In genomic region chr2:131105950-131106801, GRCh38 we compare ENCODE assay signal across 1 cellular context.
TF ChIP-seq lines count a peak whose summit lies in the region.

No MANE protein-coding gene starts in this region.

TF ChIP-seq in HepG2, 621 proteins besides CTCF, POLR2A, EP300 and RAD21 (continued from another document and continues in another):
- peak; percentile 37; the same call in 1 of the 2 replicates for TF ChIP-seq ZNF609 (CRISPR knock-in tag; IDR thresholded peaks at IDR 0.05; ENCODE audit: borderline replicate concordance)
- peak; percentile 56; the same call in 1 of the 2 replicates for TF ChIP-seq FOXP4 (CRISPR knock-in tag; IDR thresholded peaks at IDR 0.05)
- TF ChIP-seq HBP1 (CRISPR knock-in tag; IDR thresholded peaks at IDR 0.05; ENCODE audit: low read depth) = peak; percentile 62
- TF ChIP-seq NONO (IDR thresholded peaks at IDR 0.05) = no peak
- 0 out of 2 replicates have a peak, but pooled peaks have one; percentile 7 for TF ChIP-seq NONO (CRISPR knock-in tag; conservative IDR thresholded peaks at IDR 0.05)
- 0 out of 2 replicates have a peak, but pooled peaks have one; percentile 52 for TF ChIP-seq AHDC1 (CRISPR knock-in tag; IDR thresholded peaks at IDR 0.05; ENCODE audit: borderline replicate concordance)
- peak; percentile 56; the same call in 1 of the 2 replicates for TF ChIP-seq MYPOP (CRISPR knock-in tag; IDR thresholded peaks at IDR 0.05)
- TF ChIP-seq ZNF644 (CRISPR knock-in tag; IDR thresholded peaks at IDR 0.05; ENCODE audit: low read depth) = peak; percentile 63; the same call in 1 of the 2 replicates
- peak; percentile 18; the same call in 1 of the 2 replicates for TF ChIP-seq NFYB (CRISPR knock-in tag; IDR thresholded peaks at IDR 0.05)
- 0 out of 2 replicates have a peak, but pooled peaks have one; percentile 26 for TF ChIP-seq ZKSCAN5 (CRISPR knock-in tag; IDR thresholded peaks at IDR 0.05)
- TF ChIP-seq SP2 (CRISPR knock-in tag; IDR thresholded peaks at IDR 0.05) = no peak
- no peak; the same call in 1 of the 2 replicates for TF ChIP-seq ZNF605 (CRISPR knock-in tag; IDR thresholded peaks at IDR 0.05)
- peak; percentile 89 for TF ChIP-seq SAP130 (CRISPR knock-in tag; IDR thresholded peaks at IDR 0.05; ENCODE audit: low read depth)
- TF ChIP-seq HIC2 (CRISPR knock-in tag; IDR thresholded peaks at IDR 0.05; ENCODE audit: low read depth) = peak; percentile 36; the same call in 1 of the 2 replicates
- TF ChIP-seq ARID5B (CRISPR knock-in tag; IDR thresholded peaks at IDR 0.05) = peak; percentile 48; the same call in 1 of the 2 replicates
- peak; percentile 74; the same call in 1 of the 2 replicates for TF ChIP-seq ETV5 (CRISPR knock-in tag; IDR thresholded peaks at IDR 0.05; ENCODE audit: borderline replicate concordance)
- TF ChIP-seq PRDM10 (CRISPR knock-in tag; IDR thresholded peaks at IDR 0.05; ENCODE audit: low read depth) = peak; percentile 97
- TF ChIP-seq ZNF17 (CRISPR knock-in tag; IDR thresholded peaks at IDR 0.05) = no peak
- TF ChIP-seq ZNF468 (CRISPR knock-in tag; IDR thresholded peaks at IDR 0.05) = no peak
- TF ChIP-seq HNRNPH1 (optimal IDR thresholded peaks at IDR 0.05; ENCODE audit: low read depth, low read length) = no peak
- TF ChIP-seq RAD51 (IDR thresholded peaks at IDR 0.05; ENCODE audit: borderline replicate concordance) = 0 out of 2 replicates have a peak, but pooled peaks have one; percentile 8
- TF ChIP-seq ZNF326 (CRISPR knock-in tag; IDR thresholded peaks at IDR 0.05; ENCODE audit: borderline replicate concordance) = no peak
- TF ChIP-seq ZNF674 (CRISPR knock-in tag; IDR thresholded peaks at IDR 0.05; ENCODE audit: low read depth) = no peak
- 0 out of 2 replicates have a peak, but pooled peaks have one; percentile 24 for TF ChIP-seq GZF1 (CRISPR knock-in tag; IDR thresholded peaks at IDR 0.05)
- TF ChIP-seq SP1 (IDR thresholded peaks at IDR 0.05) = no peak
- TF ChIP-seq SP1 (CRISPR knock-in tag; IDR thresholded peaks at IDR 0.05) = 0 out of 2 replicates have a peak, but pooled peaks have one; percentile 34
